ENCODE assay signal across 17 cellular contexts in genomic region chr4:59535541-59535940, GRCh38.
DNase-seq lines count a peak whose midpoint lies in the region; ATAC-seq, FAIRE-seq and TF ChIP-seq lines count a peak whose summit lies in the region.
"Had no signal": no experiment of that assay in that cellular context is flagged by ENCODE, and none has a peak within 500 bp of the region (broad histone marks: within the 10 kb centered on the region; RNA-seq: fewer than 3 reads in every experiment).

No MANE protein-coding gene starts in this region.

- in situ Hi-C loops in GM13976 (cut with MboI; ENCODE audit: low sequenced_read_pairs, unreplicated experiment), result no loop called here

- ATAC-seq in GM18870 (IDR thresholded peaks at IDR 0.05; ENCODE audit: unreplicated experiment) (peak; percentile 64), GM21825 (IDR thresholded peaks at IDR 0.05; ENCODE audit: unreplicated experiment) (peak; percentile 64), HG03575 (IDR thresholded peaks at IDR 0.05; ENCODE audit: extremely low read depth, insufficient number of reproducible peaks, low FRiP score, unreplicated experiment) (peak; percentile 83)
- ATAC-seq: A549, GM23338 had no signal

- TF ChIP-seq CTCF in D721Med (IDR thresholded peaks at IDR 0.05; ENCODE audit: insufficient read depth, missing control alignments), result no peak
- TF ChIP-seq CTCF in GM13976 (IDR thresholded peaks at IDR 0.05; ENCODE audit: borderline replicate concordance, control extremely low read depth, extremely low read depth, insufficient read depth, missing control alignments), result no peak

- no peak for FAIRE-seq in D721Med (lab: Jason Lieb, UNC)
- FAIRE-seq: A549, GM12891 had no signal

- DNase-seq in kidney tubule cell (ENCODE audit: low spot score), result peak; percentile 9
- no peak for DNase-seq in A172 (ENCODE audit: low spot score)
- no peak for DNase-seq in D721Med (ENCODE audit: insufficient read length, low spot score)
- DNase-seq in GM13976 (ENCODE audit: low spot score), result no peak
- no peak for DNase-seq in activated CD8-positive, alpha-beta memory T cell treated with anti-CD3 and anti-CD28 coated beads for 24 hours
- DNase-seq: COR-L47, IMR-90, NCI-H1417, NCI-H2029 treated with DMSO at 0.1 percent for 48 hours, NCI-H510A, SHP77 treated with DMSO at 0.1 percent for 48 hours had no signal
